In genomic region chr7:110857106-110857505, GRCh38 we compare ENCODE assay signal across 2 cellular contexts.
TF ChIP-seq lines count a peak whose summit lies in the region.

No MANE protein-coding gene starts in this region.

TF ChIP-seq in HepG2, 621 proteins besides CTCF, POLR2A, EP300 and RAD21:
- TF ChIP-seq, protein P1, sequence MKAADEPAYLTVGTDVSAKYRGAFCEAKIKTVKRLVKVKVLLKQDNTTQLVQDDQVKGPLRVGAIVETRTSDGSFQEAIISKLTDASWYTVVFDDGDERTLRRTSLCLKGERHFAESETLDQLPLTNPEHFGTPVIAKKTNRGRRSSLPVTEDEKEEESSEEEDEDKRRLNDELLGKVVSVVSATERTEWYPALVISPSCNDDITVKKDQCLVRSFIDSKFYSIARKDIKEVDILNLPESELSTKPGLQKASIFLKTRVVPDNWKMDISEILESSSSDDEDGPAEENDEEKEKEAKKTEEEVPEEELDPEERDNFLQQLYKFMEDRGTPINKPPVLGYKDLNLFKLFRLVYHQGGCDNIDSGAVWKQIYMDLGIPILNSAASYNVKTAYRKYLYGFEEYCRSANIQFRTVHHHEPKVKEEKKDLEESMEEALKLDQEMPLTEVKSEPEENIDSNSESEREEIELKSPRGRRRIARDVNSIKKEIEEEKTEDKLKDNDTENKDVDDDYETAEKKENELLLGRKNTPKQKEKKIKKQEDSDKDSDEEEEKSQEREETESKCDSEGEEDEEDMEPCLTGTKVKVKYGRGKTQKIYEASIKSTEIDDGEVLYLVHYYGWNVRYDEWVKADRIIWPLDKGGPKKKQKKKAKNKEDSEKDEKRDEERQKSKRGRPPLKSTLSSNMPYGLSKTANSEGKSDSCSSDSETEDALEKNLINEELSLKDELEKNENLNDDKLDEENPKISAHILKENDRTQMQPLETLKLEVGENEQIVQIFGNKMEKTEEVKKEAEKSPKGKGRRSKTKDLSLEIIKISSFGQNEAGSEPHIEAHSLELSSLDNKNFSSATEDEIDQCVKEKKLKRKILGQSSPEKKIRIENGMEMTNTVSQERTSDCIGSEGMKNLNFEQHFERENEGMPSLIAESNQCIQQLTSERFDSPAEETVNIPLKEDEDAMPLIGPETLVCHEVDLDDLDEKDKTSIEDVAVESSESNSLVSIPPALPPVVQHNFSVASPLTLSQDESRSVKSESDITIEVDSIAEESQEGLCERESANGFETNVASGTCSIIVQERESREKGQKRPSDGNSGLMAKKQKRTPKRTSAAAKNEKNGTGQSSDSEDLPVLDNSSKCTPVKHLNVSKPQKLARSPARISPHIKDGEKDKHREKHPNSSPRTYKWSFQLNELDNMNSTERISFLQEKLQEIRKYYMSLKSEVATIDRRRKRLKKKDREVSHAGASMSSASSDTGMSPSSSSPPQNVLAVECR (CRISPR knock-in tag; IDR thresholded peaks at IDR 0.05; ENCODE audit: borderline replicate concordance): no peak
- TF ChIP-seq SOX6 (IDR thresholded peaks at IDR 0.05): no peak
- 0 out of 2 replicates have a peak, but pooled peaks have one; percentile 1 for TF ChIP-seq SOX6 (CRISPR knock-in tag; IDR thresholded peaks at IDR 0.05)

TF ChIP-seq in H1, 55 proteins besides CTCF, POLR2A, EP300 and RAD21:
- no peak for TF ChIP-seq EZH2 (IDR thresholded peaks at IDR 0.05; ENCODE audit: low read depth, low read length, severe bottlenecking)
- TF ChIP-seq BACH1 (IDR thresholded peaks at IDR 0.05; ENCODE audit: low read length): no peak
- TF ChIP-seq TEAD4 (IDR thresholded peaks at IDR 0.05; ENCODE audit: low read depth, low read length): no peak
- TF ChIP-seq GABPA (IDR thresholded peaks at IDR 0.05; ENCODE audit: borderline replicate concordance, insufficient read depth, low read length): no peak
- no peak for TF ChIP-seq MAX (IDR thresholded peaks at IDR 0.05)
- TF ChIP-seq SP4 (IDR thresholded peaks at IDR 0.05; ENCODE audit: low read length): no peak
- no peak for TF ChIP-seq ZNF274 (IDR thresholded peaks at IDR 0.05; ENCODE audit: borderline replicate concordance, extremely low read depth, low read length)
- no peak for TF ChIP-seq KDM1A (IDR thresholded peaks at IDR 0.05; ENCODE audit: borderline replicate concordance, low read length)
- TF ChIP-seq RXRA (IDR thresholded peaks at IDR 0.05; ENCODE audit: insufficient read depth, low read depth, low read length): no peak
- no peak for TF ChIP-seq HDAC2 (IDR thresholded peaks at IDR 0.05; ENCODE audit: borderline replicate concordance in 1 of 2, low read depth in 2 of 2, low read length in 2 of 2)
- no peak for TF ChIP-seq RBBP5 (IDR thresholded peaks at IDR 0.05; ENCODE audit: borderline replicate concordance, low read depth, low read length)
- no peak for TF ChIP-seq POLR2AphosphoS5 (IDR thresholded peaks at IDR 0.05; ENCODE audit: low read depth, low read length)
- TF ChIP-seq CTBP2 (IDR thresholded peaks at IDR 0.05; ENCODE audit: borderline replicate concordance, insufficient read depth, insufficient read length, low read length): no peak
- no peak for TF ChIP-seq JUND (IDR thresholded peaks at IDR 0.05; ENCODE audit: low read length)
- no peak for TF ChIP-seq RNF2 (IDR thresholded peaks at IDR 0.05; ENCODE audit: borderline replicate concordance, low read depth, low read length, missing control alignments, poor library complexity, severe bottlenecking)
- no peak for TF ChIP-seq TCF12 (IDR thresholded peaks at IDR 0.05; ENCODE audit: low read depth, low read length)
- TF ChIP-seq BCL11A (IDR thresholded peaks at IDR 0.05; ENCODE audit: low read depth in 2 of 2, low read length in 2 of 2): no peak
- no peak for TF ChIP-seq TAF1 (IDR thresholded peaks at IDR 0.05; ENCODE audit: low read depth, low read length)
- TF ChIP-seq SP1 (IDR thresholded peaks at IDR 0.05; ENCODE audit: low read depth, low read length): no peak
- no peak for TF ChIP-seq SIX5 (IDR thresholded peaks at IDR 0.05; ENCODE audit: low read depth, low read length)
